Comparison of ENCODE assay signal across 8 cellular contexts in the genomic region with DNA sequence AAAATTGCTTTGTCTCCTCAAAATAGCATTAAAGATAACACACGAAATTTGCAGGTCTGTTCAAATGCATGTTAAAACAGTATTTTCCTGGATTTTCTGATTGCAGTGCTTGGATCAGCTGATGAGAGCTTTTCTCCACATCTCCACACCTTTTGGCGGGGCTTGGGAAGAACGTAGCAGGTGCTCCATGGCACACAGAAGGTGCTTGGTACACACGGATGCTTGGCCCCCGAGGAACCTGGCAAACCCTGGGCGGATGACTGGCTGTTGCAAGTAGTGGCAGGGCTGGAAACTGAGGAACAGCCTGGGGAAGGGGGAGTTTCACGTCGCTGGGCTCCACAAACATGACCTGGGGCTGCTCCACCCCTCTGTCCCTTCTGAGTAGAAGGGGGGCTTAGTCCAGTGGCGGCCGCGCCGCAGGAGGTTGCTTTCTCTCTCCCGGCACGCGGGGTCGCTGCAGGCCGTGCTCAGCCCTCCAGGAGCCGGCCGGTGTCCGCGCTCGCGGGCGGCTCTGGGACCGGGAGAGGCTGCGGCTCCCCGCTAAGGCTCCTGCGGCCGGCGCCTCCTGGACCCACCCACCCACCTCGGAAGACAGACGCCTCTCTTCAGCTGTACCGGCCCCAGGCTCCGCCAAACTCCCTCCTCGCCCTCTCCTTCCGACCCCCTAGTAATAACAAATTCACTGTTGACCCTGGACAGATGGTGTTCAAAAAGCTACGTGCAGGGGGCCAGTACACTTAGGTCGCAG.
DNase-seq lines count a peak whose midpoint lies in the region; ATAC-seq, FAIRE-seq and TF ChIP-seq lines count a peak whose summit lies in the region.

No MANE protein-coding gene starts in this region.

- H3K4me1 ChIP-seq in GM12878 (ENCODE audit: control insufficient read depth, insufficient read depth, low read length): no peaks in the 10 kb centered on the region

- POLR2A ChIA-PET in GM12878 (lab: Charles Lee): no interaction called here

- SMC1A ChIA-PET in GM12878 (lab: Charles Lee; ENCODE audit: uncharacterized antibody, unreplicated experiment): no interaction called here

- H3K4me2 ChIP-seq in GM12878 (ENCODE audit: control insufficient read depth, insufficient read depth): no peak overlapping the region

- peak; percentile 75 for ATAC-seq in GM12878
- ATAC-seq in HG03439 (IDR thresholded peaks at IDR 0.05; ENCODE audit: unreplicated experiment): no peak

- no peak for TF ChIP-seq EP300 in GM12878 (IDR thresholded peaks at IDR 0.05; ENCODE audit: borderline replicate concordance in 1 of 2, control insufficient read depth in 1 of 2, low read depth in 2 of 2, low read length in 2 of 2)

- peak; percentile 51 for TF ChIP-seq RAD21 in GM12878 (IDR thresholded peaks at IDR 0.05; ENCODE audit: insufficient read depth, low read depth, low read length)

- no TSS peak for BruUV-seq in GM12878 (replicated peaks; lab: Mats Ljungman, UMichigan)

- no peak overlapping the region for H2AFZ ChIP-seq in GM12878 (ENCODE audit: control insufficient read depth, low read depth, low read length)

- no peaks in the 10 kb centered on the region for H3K36me3 ChIP-seq in GM12878 (ENCODE audit: control insufficient read depth in 2 of 2, insufficient read depth in 2 of 2, low read length in 1 of 2)

- WGBS in GM12878 (ENCODE audit: insufficient coverage, insufficient replicate concordance, low lambda C conversion rate, missing lambda C conversion rate): 13% methylated on average over 16 of the region's 38 CpGs

- TF ChIP-seq POLR2A in GM12878 (IDR thresholded peaks at IDR 0.05; ENCODE audit: low read depth, low read length): no peak

- intact Hi-C loops in GM12878 (cut with micrococcal nuclease; ENCODE audit: unreplicated experiment): loop anchor here (10.0 kb wide), 1 partner anchor 127 kb away; no protein-coding TSS in a partner anchor

- H3K27ac ChIP-seq in 22Rv1 (no peak overlapping the region), GM12878 (ENCODE audit: control insufficient read depth, insufficient read depth) (no peak overlapping the region), substantia nigra (ENCODE audit: low read depth, low read length, poor library complexity, severe bottlenecking) (no peak overlapping the region)

- H3K9me3 ChIP-seq in GM12878 (replicated peaks; ENCODE audit: control insufficient read depth, insufficient read depth, low read length): no peaks in the 10 kb centered on the region

- in situ Hi-C loops in GM12878 (cut with MboI): no loop called here

- FAIRE-seq in GM12878 (lab: Jason Lieb, UNC): no peak

- CTCF ChIA-PET in GM12878 (lab: Yijun Ruan, JAX): interaction anchor here (1.5 kb wide), 1 partner anchor 130 kb away, joined by 5 read pairs; no protein-coding TSS in a partner anchor

- no peaks in the 10 kb centered on the region for H3K79me2 ChIP-seq in GM12878 (ENCODE audit: control insufficient read depth, insufficient read depth, low read length)

- H3K9ac ChIP-seq in GM12878 (ENCODE audit: control insufficient read depth, insufficient read depth, low read length): no peak overlapping the region

- TF ChIP-seq CTCF in 22Rv1 (IDR thresholded peaks at IDR 0.05) (peak; percentile 54), GM10266 (IDR thresholded peaks at IDR 0.05; ENCODE audit: control insufficient read depth, insufficient read depth, low read depth, missing control alignments) (peak; percentile 55), GM12878 (IDR thresholded peaks at IDR 0.05 in 2 of 3, conservative IDR thresholded peaks at IDR 0.05 in 1 of 3; ENCODE audit: control insufficient read depth in 2 of 3, extremely low read depth in 1 of 3, insufficient read depth in 1 of 3, low read depth in 3 of 3, low read length in 3 of 3) (peak; percentile 34 to 47 (median 45); a peak in 4 of 6 replicates)

- RAD21 ChIA-PET in GM12878 (lab: Charles Lee; ENCODE audit: unreplicated experiment): no interaction called here

- peaks cover 8 to 11% of the 10 kb centered on the region in 2 experiments for H3K27me3 ChIP-seq in GM12878 (replicated peaks in 1 of 2; ENCODE audit: control insufficient read depth in 2 of 2, insufficient read depth in 2 of 2, low read length in 1 of 2)

- H3K4me3 ChIP-seq in GM12878: no peak overlapping the region

- H4K20me1 ChIP-seq in GM12878 (ENCODE audit: control insufficient read depth, insufficient read depth): no peaks in the 10 kb centered on the region

- DNase-seq in GM10266 (ENCODE audit: extremely low spot score) (peak; percentile 56), NCI-H1092 treated with DMSO at 0.1 percent for 48 hours (lab: John Stamatoyannopoulos, UW) (peak; percentile 26), GM12878 (ENCODE audit: low read depth, low spot score) (no peak), iPS-NIHi7 (ENCODE audit: extremely low spot score) (peak; percentile 90), substantia nigra (lab: John Stamatoyannopoulos, UW) (peak in 36 of 49 donors; percentile 4 to 61 (median 22)), NCI-H2029 (lab: John Stamatoyannopoulos, UW) (no peak)

TF ChIP-seq in GM12878, 131 proteins besides CTCF, POLR2A, EP300 and RAD21:
- TF ChIP-seq, protein P1, sequence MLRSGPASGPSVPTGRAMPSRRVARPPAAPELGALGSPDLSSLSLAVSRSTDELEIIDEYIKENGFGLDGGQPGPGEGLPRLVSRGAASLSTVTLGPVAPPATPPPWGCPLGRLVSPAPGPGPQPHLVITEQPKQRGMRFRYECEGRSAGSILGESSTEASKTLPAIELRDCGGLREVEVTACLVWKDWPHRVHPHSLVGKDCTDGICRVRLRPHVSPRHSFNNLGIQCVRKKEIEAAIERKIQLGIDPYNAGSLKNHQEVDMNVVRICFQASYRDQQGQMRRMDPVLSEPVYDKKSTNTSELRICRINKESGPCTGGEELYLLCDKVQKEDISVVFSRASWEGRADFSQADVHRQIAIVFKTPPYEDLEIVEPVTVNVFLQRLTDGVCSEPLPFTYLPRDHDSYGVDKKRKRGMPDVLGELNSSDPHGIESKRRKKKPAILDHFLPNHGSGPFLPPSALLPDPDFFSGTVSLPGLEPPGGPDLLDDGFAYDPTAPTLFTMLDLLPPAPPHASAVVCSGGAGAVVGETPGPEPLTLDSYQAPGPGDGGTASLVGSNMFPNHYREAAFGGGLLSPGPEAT (IDR thresholded peaks at IDR 0.05; ENCODE audit: low read depth): no peak
- TF ChIP-seq SIX5 (IDR thresholded peaks at IDR 0.05; ENCODE audit: low read depth, low read length, severe bottlenecking) (no peak), SMC3 (IDR thresholded peaks at IDR 0.05; ENCODE audit: borderline replicate concordance, low read length) (peak; percentile 22; the same call in 1 of the 2 replicates)

Comparison
In these comparisons a context has a peak if more than half of its experiments do, and no peak if none do; other contexts are left out.
1. DNase-seq: peak in GM10266 (single experiment), NCI-H1092 treated with DMSO at 0.1 percent for 48 hours (single experiment), iPS-NIHi7 (single experiment) and substantia nigra (36 of 49); none in GM12878 (single experiment) and NCI-H2029 (single experiment).
2. Peak in every context shown above with its lines, with median percentiles within 50 percentile points of each other: CTCF ChIP-seq.